In genomic region chr4:108690738-108691137, GRCh38 we compare ENCODE assay signal across 24 cellular contexts. TPM values are rescaled to one million over a fixed set of nuclear protein-coding genes. Genes with fewer than 3 reads are reported as not detected.
A peak's percentile ranks its signal among the peaks of the same experiment; 100 is the strongest.
DNase-seq lines count a peak whose midpoint lies in the region; ATAC-seq and TF ChIP-seq lines count a peak whose summit lies in the region.
"Had no signal": no experiment of that assay in that cellular context is flagged by ENCODE, and none has a peak within 500 bp of the region (broad histone marks: within the 10 kb centered on the region; RNA-seq: fewer than 3 reads in every experiment).

No MANE protein-coding gene starts in this region.

- no peak overlapping the region for H2BK12ac ChIP-seq in mesenchymal stem cell (ENCODE audit: low read length in 2 of 2)

- H3K4me1 ChIP-seq in mesenchymal stem cell (ENCODE audit: control insufficient read depth, insufficient read depth, low read depth, low read length): no peaks in the 10 kb centered on the region

- H2BK15ac ChIP-seq in mesenchymal stem cell (ENCODE audit: low read depth, poor library complexity, severe bottlenecking): no peak overlapping the region

- ATAC-seq in GM21360 (IDR thresholded peaks at IDR 0.05; ENCODE audit: unreplicated experiment): no peak

- H3K18ac ChIP-seq in mesenchymal stem cell (ENCODE audit: low read depth in 1 of 2, low read length in 2 of 2): no peak overlapping the region

- H3K36me3 ChIP-seq in mesenchymal stem cell (ENCODE audit: control insufficient read depth in 1 of 2, insufficient read depth in 2 of 2, low read depth in 1 of 2, low read length in 2 of 2) (no peaks in the 10 kb centered on the region), brain microvascular endothelial cell (replicated peaks) (no peaks in the 10 kb centered on the region)

- peaks cover 6% of the 10 kb centered on the region for H3K9me3 ChIP-seq in mesenchymal stem cell (ENCODE audit: control insufficient read depth, low read length)
- H3K9me3 ChIP-seq: SK-N-SH had no signal

- H2BK120ac ChIP-seq in mesenchymal stem cell (ENCODE audit: low read depth, low read length): no peak overlapping the region

- H2AFZ ChIP-seq in mesenchymal stem cell (ENCODE audit: low read depth, low read length): no peak overlapping the region

- H4K8ac ChIP-seq in mesenchymal stem cell (ENCODE audit: low read length): no peak overlapping the region

- H3K4me3 ChIP-seq in AG10803 (ENCODE audit: low read length): no peak overlapping the region
- no peak overlapping the region for H3K4me3 ChIP-seq in choroid plexus epithelial cell (ENCODE audit: low read depth, low read length)
- no peak overlapping the region for H3K4me3 ChIP-seq in fibroblast of villous mesenchyme (ENCODE audit: low read depth, low read length)
- H3K4me3 ChIP-seq in mesenchymal stem cell (ENCODE audit: insufficient read depth in 1 of 2, low read depth in 1 of 2, low read length in 2 of 2): no peak overlapping the region
- no peak overlapping the region for H3K4me3 ChIP-seq in brain microvascular endothelial cell (ENCODE audit: low read depth, low read length)

- in situ Hi-C loops in brain microvascular endothelial cell (cut with HindIII; ENCODE audit: low pct_ligation_motif_present, low sequenced_read_pairs): loop anchor here (25.0 kb wide), 1 partner anchor 722 kb away; no protein-coding TSS in a partner anchor

- peak; percentile 24 for DNase-seq in AG10803 (ENCODE audit: low read depth)
- peak; percentile 48 for DNase-seq in choroid plexus epithelial cell (ENCODE audit: low read depth)
- DNase-seq in fibroblast of villous mesenchyme (ENCODE audit: low read depth): peak; percentile 51
- peak; percentile 54 for DNase-seq in mesenchymal stem cell
- DNase-seq in LoVo (ENCODE audit: low spot score): no peak
- DNase-seq in activated gamma-delta T cell treated with Interleukin-2 at 50 U/mL for 16 hours: no peak
- no peak for DNase-seq in brain microvascular endothelial cell
- DNase-seq: 8988T; DMS53; GDM1; Kasumi-1; NCI-H1092 treated with DMSO at 0.1 percent for 48 hours; NCI-H146; NCI-H2029 treated with DMSO at 0.1 percent for 48 hours; NCI-H2171; NCI-H345; NCI-H524; NCI-H774; NK-92 treated with Interleukin-12 subunit alpha and Interleukin-12 subunit beta, amount 100 ng/mL, for 24 hours; SIG-M5; SK-N-SH had no signal

- H2AK5ac ChIP-seq in mesenchymal stem cell (ENCODE audit: low read length, severe bottlenecking): no peak overlapping the region

- no peak overlapping the region for H3K9ac ChIP-seq in mesenchymal stem cell (ENCODE audit: low read length)
- H3K9ac ChIP-seq: SK-N-SH had no signal

- no peak overlapping the region for H2BK5ac ChIP-seq in mesenchymal stem cell (ENCODE audit: low read depth, low read length, poor library complexity, severe bottlenecking)

- no CpG with 5 or more reads among the region's 1 CpG for WGBS in mesenchymal stem cell

- no peak overlapping the region for H4K91ac ChIP-seq in mesenchymal stem cell (ENCODE audit: low read length)

- H3K14ac ChIP-seq in mesenchymal stem cell (ENCODE audit: low read length in 2 of 2): no peak overlapping the region

- no peak overlapping the region for H3K4ac ChIP-seq in mesenchymal stem cell (ENCODE audit: low read depth in 1 of 2, low read length in 2 of 2)

- H3K23ac ChIP-seq in mesenchymal stem cell (ENCODE audit: low read length in 2 of 2): no peak overlapping the region

- no peaks in the 10 kb centered on the region for H3K79me1 ChIP-seq in mesenchymal stem cell (replicated peaks; ENCODE audit: low read length, poor library complexity, severe bottlenecking)

- H3K27ac ChIP-seq in mesenchymal stem cell (ENCODE audit: low read length, poor library complexity, severe bottlenecking) (no peak overlapping the region), brain microvascular endothelial cell (no peak overlapping the region)
- H3K27ac ChIP-seq: C4-2B, RWPE1 had no signal

- H3K27me3 ChIP-seq in mesenchymal stem cell (ENCODE audit: control insufficient read depth in 1 of 2, insufficient read depth in 1 of 2, low read length in 2 of 2) (no peaks in the 10 kb centered on the region), brain microvascular endothelial cell (replicated peaks) (no peaks in the 10 kb centered on the region)

- no peak overlapping the region for H3K4me2 ChIP-seq in mesenchymal stem cell (ENCODE audit: low read length, poor library complexity, severe bottlenecking)
- H3K4me2 ChIP-seq: SK-N-SH had no signal

- TF ChIP-seq CTCF in AG10803 (conservative IDR thresholded peaks at IDR 0.05; ENCODE audit: low read length) (no peak), choroid plexus epithelial cell (conservative IDR thresholded peaks at IDR 0.05; ENCODE audit: low read depth, low read length) (no peak), fibroblast of villous mesenchyme (IDR thresholded peaks at IDR 0.05; ENCODE audit: insufficient read depth, low read depth, low read length) (no peak), brain microvascular endothelial cell (IDR thresholded peaks at IDR 0.05; ENCODE audit: low read depth, low read length, missing control alignments) (no peak)

RNA-seq across cellular contexts. Expression of gene OSTC, which starts 40.3 kb away (rescaled TPM):
- 277 and 451 TPM in 2 replicates for total RNA-seq in fibroblast of villous mesenchyme
- polyA plus RNA-seq in mesenchymal stem cell (2013, experiment 1 of 2): 469 TPM
- 482 TPM for polyA plus RNA-seq in mesenchymal stem cell (2013, experiment 2 of 2)

Comparison
In these comparisons a context has a peak if more than half of its experiments do, and no peak if none do; other contexts are left out.
1. DNase-seq: peak in AG10803 (single experiment), choroid plexus epithelial cell (single experiment), fibroblast of villous mesenchyme (single experiment) and mesenchymal stem cell (single experiment); none in LoVo (single experiment), activated gamma-delta T cell treated with Interleukin-2 at 50 U/mL for 16 hours (single experiment) and brain microvascular endothelial cell (single experiment).